Comparison of ENCODE assay signal across 8 cellular contexts in genomic region chr14:24430682-24431568, GRCh38. TPM values are rescaled to one million over a fixed set of nuclear protein-coding genes. Genes with fewer than 3 reads are reported as not detected.
DNase-seq lines count a peak whose midpoint lies in the region; ATAC-seq and TF ChIP-seq lines count a peak whose summit lies in the region.

No MANE protein-coding gene starts in this region.

- H3K79me2 ChIP-seq in mesendoderm (ENCODE audit: control insufficient read depth, insufficient read depth, low read length), result no peaks in the 10 kb centered on the region

- DNase-seq in GM03348 (ENCODE audit: low spot score) (peak; percentile 64), colonic mucosa (peak; percentile 71), mesendoderm (peak; percentile 46), NCI-H82 treated with DMSO at 0.1 percent for 48 hours (lab: John Stamatoyannopoulos, UW; ENCODE audit: unreplicated experiment) (no peak), SW480 (ENCODE audit: low spot score) (no peak)

- H3K4ac ChIP-seq in mesendoderm (ENCODE audit: low read depth, low read length), result no peak overlapping the region

- peak overlapping the region; percentile 73 for H3K4me3 ChIP-seq in WI38 (ENCODE audit: low read depth, low read length)
- peak overlapping the region; percentile 74 for H3K4me3 ChIP-seq in colonic mucosa
- H3K4me3 ChIP-seq in mesendoderm (ENCODE audit: low read length), result peak overlapping the region; percentile 61

- intact Hi-C loops in colonic mucosa (cut with DNase I), result loop anchor here (2.0 to 10.0 kb wide), 2 partner anchors 64 to 186 kb away; partner anchors contain the start of gene TINF2

- H3K4me3 Mint-ChIP-seq in stimulated activated naive CD8-positive, alpha-beta T cell treated with anti-CD3 and anti-CD28 coated beads, Interleukin-15, Interleukin-2, amounts not matched to agents 100 ng/mL and 50 ng/mL, for 24 hours, result peak overlapping the region; percentile 91

- no peaks in the 10 kb centered on the region for H3K27me3 ChIP-seq in colonic mucosa
- H3K27me3 ChIP-seq in mesendoderm (ENCODE audit: insufficient read depth, low read length, poor library complexity), result no peaks in the 10 kb centered on the region

- peak overlapping the region; percentile 85 for H3K4me2 ChIP-seq in mesendoderm (ENCODE audit: low read length)

- H3K27me3 Mint-ChIP-seq in stimulated activated naive CD8-positive, alpha-beta T cell treated with anti-CD3 and anti-CD28 coated beads, Interleukin-15, Interleukin-2, amounts not matched to agents 100 ng/mL and 50 ng/mL, for 24 hours, result no peaks in the 10 kb centered on the region

- H3K9me3 ChIP-seq in colonic mucosa, result no peaks in the 10 kb centered on the region

- peak; percentile 33 for ATAC-seq in HG02870 (IDR thresholded peaks at IDR 0.05; ENCODE audit: unreplicated experiment)

- H3K56ac ChIP-seq in mesendoderm (ENCODE audit: low read length), result peak overlapping the region; percentile 96

- H4K8ac ChIP-seq in mesendoderm (ENCODE audit: low read depth, low read length), result no peak overlapping the region

- H4K5ac ChIP-seq in mesendoderm (ENCODE audit: low read length), result no peak overlapping the region

- no peak overlapping the region for H2BK5ac ChIP-seq in mesendoderm (ENCODE audit: low read length)

- no peaks in the 10 kb centered on the region for H3K9me3 Mint-ChIP-seq in stimulated activated naive CD8-positive, alpha-beta T cell treated with anti-CD3 and anti-CD28 coated beads, Interleukin-15, Interleukin-2, amounts not matched to agents 100 ng/mL and 50 ng/mL, for 24 hours

- H3K27ac Mint-ChIP-seq in stimulated activated naive CD8-positive, alpha-beta T cell treated with anti-CD3 and anti-CD28 coated beads, Interleukin-15, Interleukin-2, amounts not matched to agents 100 ng/mL and 50 ng/mL, for 24 hours, result peak overlapping the region; percentile 92

- H3K4me1 ChIP-seq in colonic mucosa (peaks cover 17% of the 10 kb centered on the region), mesendoderm (ENCODE audit: control insufficient read depth, low read depth, low read length) (peaks cover 2% of the 10 kb centered on the region)

- peaks cover 11% of the 10 kb centered on the region for H3K36me3 ChIP-seq in colonic mucosa
- H3K36me3 ChIP-seq in mesendoderm (ENCODE audit: control insufficient read depth, insufficient read depth, low read length), result no peaks in the 10 kb centered on the region

- H3K36me3 Mint-ChIP-seq in stimulated activated naive CD8-positive, alpha-beta T cell treated with anti-CD3 and anti-CD28 coated beads, Interleukin-15, Interleukin-2, amounts not matched to agents 100 ng/mL and 50 ng/mL, for 24 hours (ENCODE audit: low read depth), result peaks cover 21% of the 10 kb centered on the region

- H2AK5ac ChIP-seq in mesendoderm (ENCODE audit: low read length), result no peak overlapping the region

- WGBS in mesendoderm (ENCODE audit: extremely low coverage, insufficient coverage, low lambda C conversion rate), result no CpG with 5 or more reads among the region's 19 CpGs

- no peak overlapping the region for H3K23ac ChIP-seq in mesendoderm (ENCODE audit: low read length)

- H2BK120ac ChIP-seq in mesendoderm (ENCODE audit: low read depth, low read length), result no peak overlapping the region

- H3K9ac ChIP-seq in colonic mucosa (ENCODE audit: low read depth in 2 of 2, low read length in 2 of 2) (peak overlapping the region; percentile 95 to 99), mesendoderm (ENCODE audit: low read length) (peak overlapping the region; percentile 74)

- H3K27ac ChIP-seq in colonic mucosa (peak overlapping the region; percentile 92), mesendoderm (ENCODE audit: low read depth, low read length) (no peak overlapping the region)

- TF ChIP-seq CTCF in WI38 (IDR thresholded peaks at IDR 0.05; ENCODE audit: low read depth, low read length) (no peak), colonic mucosa (IDR thresholded peaks at IDR 0.05) (no peak)

- peak overlapping the region; percentile 91 for H3K18ac ChIP-seq in mesendoderm (ENCODE audit: low read length)

- H2BK15ac ChIP-seq in mesendoderm (replicated peaks; ENCODE audit: low read depth), result no peak overlapping the region

- H3K79me1 ChIP-seq in mesendoderm (ENCODE audit: low read length), result no peaks in the 10 kb centered on the region

- peaks cover 47% of the 10 kb centered on the region for H3K4me1 Mint-ChIP-seq in stimulated activated naive CD8-positive, alpha-beta T cell treated with anti-CD3 and anti-CD28 coated beads, Interleukin-15, Interleukin-2, amounts not matched to agents 100 ng/mL and 50 ng/mL, for 24 hours (ENCODE audit: low read depth)

RNA-seq across cellular contexts. Expression of gene KHNYN, which starts 1.2 kb away (rescaled TPM):
- 10 to 100 TPM; 82.6 to 90.4 TPM for total RNA-seq in colonic mucosa
- 6.0 TPM for polyA plus RNA-seq in mesendoderm (2013, experiment 1 of 2)
- 6.3 TPM for polyA plus RNA-seq in mesendoderm (2013, experiment 2 of 2)

RNA-seq across cellular contexts. Expression of gene CBLN3, which starts 1.5 kb away (rescaled TPM):
- total RNA-seq in colonic mucosa, result 1 to 10 TPM; 1.8 to 2.0 TPM
- 0.20 TPM for polyA plus RNA-seq in mesendoderm (2013, experiment 1 of 2)
- 0.22 TPM for polyA plus RNA-seq in mesendoderm (2013, experiment 2 of 2)

RNA-seq across cellular contexts. Expression of gene SDR39U1, which starts 11.7 kb away (rescaled TPM):
- total RNA-seq in colonic mucosa, result 10 to 100 TPM; 32.5 to 40.9 TPM
- 34.8 TPM for polyA plus RNA-seq in mesendoderm (2013, experiment 1 of 2)
- 39.1 TPM for polyA plus RNA-seq in mesendoderm (2013, experiment 2 of 2)

RNA-seq across cellular contexts. Expression of gene NYNRIN, which starts 32.1 kb away (rescaled TPM):
- 10 to 100 TPM; 13.0 to 26.7 TPM for total RNA-seq in colonic mucosa
- 4.0 TPM for polyA plus RNA-seq in mesendoderm (2013, experiment 1 of 2)
- 3.9 TPM for polyA plus RNA-seq in mesendoderm (2013, experiment 2 of 2)

Comparison
In these comparisons a context has a peak if more than half of its experiments do, and no peak if none do; other contexts are left out.
1. DNase-seq: peak in GM03348 (single experiment), colonic mucosa (single experiment) and mesendoderm (single experiment); none in NCI-H82 treated with DMSO at 0.1 percent for 48 hours (single experiment) and SW480 (single experiment).
2. Peak in every context shown above with its lines, with median percentiles within 50 percentile points of each other: H3K4me3 ChIP-seq.